Comparison of ENCODE assay signal across 18 cellular contexts in the genomic region with DNA sequence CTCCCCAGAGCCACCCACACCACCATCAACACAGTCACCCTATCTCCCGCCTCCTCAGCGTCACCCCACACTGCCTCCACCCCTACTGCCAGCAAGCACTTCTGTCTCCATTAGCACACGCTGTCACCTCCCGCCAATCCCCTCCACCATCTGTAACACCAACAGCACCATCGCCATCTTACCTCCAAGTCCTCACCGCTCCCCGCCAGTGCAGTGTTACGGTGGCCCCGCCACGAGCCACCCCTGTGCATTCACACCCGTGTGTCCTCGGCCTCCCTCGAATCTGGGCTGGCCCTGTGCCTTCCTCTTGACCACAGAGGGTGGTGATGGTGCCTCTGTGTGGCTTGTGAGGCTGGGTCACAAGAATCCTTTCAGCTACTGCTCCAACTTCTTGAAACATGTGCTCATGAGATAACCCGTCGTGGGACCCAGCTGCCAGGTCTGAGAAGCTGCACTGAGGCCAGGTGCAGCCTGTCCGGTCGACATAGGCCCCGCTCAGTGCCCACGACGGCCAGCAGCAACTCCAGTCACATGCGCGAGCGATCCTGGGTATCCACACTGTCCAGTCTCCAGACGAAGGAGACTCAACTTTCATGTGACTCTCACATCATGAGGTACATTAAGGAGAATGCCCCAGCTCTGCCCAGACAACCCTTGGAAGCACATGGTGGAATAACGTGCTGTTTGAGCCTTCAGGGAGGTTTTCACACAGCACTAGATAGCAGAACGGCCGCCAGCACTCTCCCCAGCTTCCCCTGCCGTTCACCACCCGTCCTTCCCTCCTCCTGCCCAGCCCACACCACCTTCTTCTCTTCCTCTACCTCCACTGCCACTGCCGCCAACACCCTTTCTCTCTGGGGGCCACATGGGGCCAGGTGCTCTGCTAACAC.
A peak's percentile ranks its signal among the peaks of the same experiment; 100 is the strongest.
DNase-seq lines count a peak whose midpoint lies in the region; ATAC-seq and TF ChIP-seq lines count a peak whose summit lies in the region.
"Had no signal": no experiment of that assay in that cellular context is flagged by ENCODE, and none has a peak within 500 bp of the region (broad histone marks: within the 10 kb centered on the region; RNA-seq: fewer than 3 reads in every experiment).

No MANE protein-coding gene starts in this region.

- H3K4me1 Mint-ChIP-seq in activated CD8-positive, alpha-beta memory T cell treated with anti-CD3 and anti-CD28 coated beads, Interleukin-2, amount 10 ng/mL, durations not matched to agents 7 days and 5 days, result no peaks in the 10 kb centered on the region
- H3K4me1 Mint-ChIP-seq in nephron, result peaks cover 24% of the 10 kb centered on the region
- H3K4me1 Mint-ChIP-seq: CD8-positive, alpha-beta memory T cell had no signal

- 93% methylated on average over 30 of the region's 30 CpGs for WGBS in esophagus muscularis mucosa
- WGBS in suprapubic skin, result 91% methylated on average over 23 of the region's 30 CpGs

- H3K4me3 Mint-ChIP-seq in activated CD8-positive, alpha-beta memory T cell treated with anti-CD3 and anti-CD28 coated beads, Interleukin-2, amount 10 ng/mL, durations not matched to agents 7 days and 5 days, result no peak overlapping the region
- H3K4me3 Mint-ChIP-seq in nephron, result peak overlapping the region in 1 of 3 experiments; percentile 72
- H3K4me3 Mint-ChIP-seq: CD8-positive, alpha-beta memory T cell had no signal

- no peaks in the 10 kb centered on the region for H3K36me3 Mint-ChIP-seq in activated CD8-positive, alpha-beta memory T cell treated with anti-CD3 and anti-CD28 coated beads, Interleukin-2, amount 10 ng/mL, durations not matched to agents 7 days and 5 days
- peaks cover 15% of the 10 kb centered on the region for H3K36me3 Mint-ChIP-seq in nephron (ENCODE audit: low read depth)
- H3K36me3 Mint-ChIP-seq: CD8-positive, alpha-beta memory T cell had no signal

- TF ChIP-seq POLR2A in esophagus muscularis mucosa (IDR thresholded peaks at IDR 0.05; ENCODE audit: low read depth), result no peak
- no peak for TF ChIP-seq POLR2A in suprapubic skin (IDR thresholded peaks at IDR 0.05)

- peaks cover 13% of the 10 kb centered on the region for H3K27me3 Mint-ChIP-seq in activated CD8-positive, alpha-beta memory T cell treated with anti-CD3 and anti-CD28 coated beads, Interleukin-2, amount 10 ng/mL, durations not matched to agents 7 days and 5 days
- H3K27me3 Mint-ChIP-seq in nephron (ENCODE audit: low read depth), result peaks cover 12% of the 10 kb centered on the region

- H3K27ac ChIP-seq in esophagus muscularis mucosa (replicated peaks in 1 of 4) (peak overlapping the region in 3 of 4 donors; percentile 35 to 75 (median 71)), temporal lobe (ENCODE audit: low read depth, low read length) (peak overlapping the region; percentile 40), suprapubic skin (no peak overlapping the region)
- H3K27ac ChIP-seq: 22Rv1 had no signal

- ATAC-seq in activated CD8-positive, alpha-beta memory T cell treated with anti-CD3 and anti-CD28 coated beads, Interleukin-2, amount 10 ng/mL, durations not matched to agents 7 days and 5 days, result no peak

- peaks cover 0 to 37% (median 27%) of the 10 kb centered on the region in 4 donors for H3K4me1 ChIP-seq in esophagus muscularis mucosa
- H3K4me1 ChIP-seq in suprapubic skin, result peaks cover 6% of the 10 kb centered on the region
- H3K4me1 ChIP-seq: BE2C had no signal

- no peaks in the 10 kb centered on the region for H3K9me3 Mint-ChIP-seq in activated CD8-positive, alpha-beta memory T cell treated with anti-CD3 and anti-CD28 coated beads, Interleukin-2, amount 10 ng/mL, durations not matched to agents 7 days and 5 days (ENCODE audit: low read depth)
- H3K9me3 Mint-ChIP-seq in nephron, result peaks cover 9% of the 10 kb centered on the region
- H3K9me3 Mint-ChIP-seq: CD8-positive, alpha-beta memory T cell had no signal

- TF ChIP-seq EP300 in esophagus muscularis mucosa (IDR thresholded peaks at IDR 0.05), result no peak
- no peak for TF ChIP-seq EP300 in suprapubic skin (IDR thresholded peaks at IDR 0.05)

- CTCF ChIA-PET in activated CD8-positive, alpha-beta memory T cell treated with anti-CD3 and anti-CD28 coated beads, Interleukin-2, amount 10 ng/mL, durations not matched to agents 7 days and 5 days (lab: Charles Lee), result no interaction called here

- TF ChIP-seq CTCF in esophagus muscularis mucosa (IDR thresholded peaks at IDR 0.05) (no peak), nephron (IDR thresholded peaks at IDR 0.05; ENCODE audit: unreplicated experiment in 3 of 3) (no peak), GM13976 (IDR thresholded peaks at IDR 0.05; ENCODE audit: borderline replicate concordance, control extremely low read depth, extremely low read depth, insufficient read depth, missing control alignments) (no peak), suprapubic skin (IDR thresholded peaks at IDR 0.05) (no peak)

- in situ Hi-C loops in ACHN (cut with HindIII; ENCODE audit: low pct_ligation_motif_present, low pct_unique_long_range_greater_than_20kb, low sequenced_read_pairs), result no loop called here
- in situ Hi-C loops in GM13976 (cut with MboI; ENCODE audit: low sequenced_read_pairs, unreplicated experiment), result no loop called here

- intact Hi-C loops in esophagus muscularis mucosa (cut with DNase I), result no loop called here

- H3K9me3 ChIP-seq in esophagus muscularis mucosa (no peaks in the 10 kb centered on the region), suprapubic skin (no peaks in the 10 kb centered on the region)
- H3K9me3 ChIP-seq: BE2C had no signal

- H3K36me3 ChIP-seq in esophagus muscularis mucosa, result no peaks in the 10 kb centered on the region
- H3K36me3 ChIP-seq in suprapubic skin, result no peaks in the 10 kb centered on the region
- H3K36me3 ChIP-seq: BE2C had no signal

- H3K27me3 ChIP-seq in esophagus muscularis mucosa (no peaks in the 10 kb centered on the region), suprapubic skin (no peaks in the 10 kb centered on the region)

- DNase-seq in activated CD8-positive, alpha-beta memory T cell treated with anti-CD3 and anti-CD28 coated beads, Interleukin-2, amount 10 ng/mL, durations not matched to agents 7 days and 5 days, result peak; percentile 25
- no peak for DNase-seq in activated CD8-positive, alpha-beta memory T cell treated with anti-CD3 and anti-CD28 coated beads for 24 hours
- DNase-seq in esophagus muscularis mucosa (ENCODE audit: extremely low spot score), result peak; percentile 89
- DNase-seq in ACHN, result no peak
- no peak for DNase-seq in GM13976 (ENCODE audit: low spot score)
- DNase-seq in suprapubic skin (ENCODE audit: low spot score in 2 of 2), result no peak
- DNase-seq: BE2C; CD8-positive, alpha-beta memory T cell; DMS79; H7; NCI-H1105 treated with DMSO at 0.1 percent for 48 hours; NCI-H1694 treated with DMSO at 0.1 percent for 48 hours; NCI-H2107; NCI-H226; NCI-H526 treated with DMSO at 0.1 percent for 48 hours had no signal

- no peak overlapping the region for H3K4me3 ChIP-seq in esophagus muscularis mucosa
- H3K4me3 ChIP-seq in suprapubic skin, result no peak overlapping the region

- no peak overlapping the region for H3K27ac Mint-ChIP-seq in activated CD8-positive, alpha-beta memory T cell treated with anti-CD3 and anti-CD28 coated beads, Interleukin-2, amount 10 ng/mL, durations not matched to agents 7 days and 5 days
- peak overlapping the region; percentile 85 to 91 (median 86) for H3K27ac Mint-ChIP-seq in nephron
- H3K27ac Mint-ChIP-seq: CD8-positive, alpha-beta memory T cell had no signal

Comparison
In these comparisons a context has a peak if more than half of its experiments do, and no peak if none do; other contexts are left out.
1. DNase-seq: peak in activated CD8-positive, alpha-beta memory T cell treated with anti-CD3 and anti-CD28 coated beads, Interleukin-2, amount 10 ng/mL, durations not matched to agents 7 days and 5 days (single experiment) and esophagus muscularis mucosa (single experiment); none in activated CD8-positive, alpha-beta memory T cell treated with anti-CD3 and anti-CD28 coated beads for 24 hours (single experiment), ACHN (single experiment), GM13976 (single experiment) and suprapubic skin (0 of 2).